In the genomic region with DNA sequence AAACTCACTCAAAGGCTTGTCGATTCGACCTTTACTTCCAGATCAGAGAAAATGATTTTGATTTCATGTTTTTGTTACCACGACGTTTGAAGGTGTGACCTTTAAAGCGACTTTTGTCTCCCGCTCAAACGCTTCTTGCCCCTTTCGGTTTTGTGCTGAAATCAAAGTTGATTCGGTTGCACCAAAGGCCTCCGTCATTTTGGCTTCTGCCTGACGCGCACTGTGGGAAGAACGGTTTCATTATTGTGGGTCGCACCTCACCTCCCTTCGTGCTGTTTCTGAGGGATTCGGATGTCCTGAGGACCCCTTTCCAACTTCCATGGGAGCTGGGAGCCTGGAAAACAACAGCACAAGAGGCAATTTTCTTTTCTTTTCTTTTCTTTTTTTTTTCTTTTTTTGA, we compare ENCODE assay signal across 30 cellular contexts.
DNase-seq lines count a peak whose midpoint lies in the region; ATAC-seq, FAIRE-seq and TF ChIP-seq lines count a peak whose summit lies in the region.
"Had no signal": no experiment of that assay in that cellular context is flagged by ENCODE, and none has a peak within 500 bp of the region (broad histone marks: within the 10 kb centered on the region; RNA-seq: fewer than 3 reads in every experiment).

No MANE protein-coding gene starts in this region.

- ATAC-seq in left cardiac atrium = no peak
- ATAC-seq in T-helper 17 cell = no peak
- ATAC-seq: HepG2; Panc1; stimulated activated naive CD8-positive, alpha-beta T cell treated with anti-CD3 and anti-CD28 coated beads, Interleukin-15, Interleukin-2, amounts not matched to agents 100 U/mL and 50 U/mL, for 24 hours had no signal

- no peaks in the 10 kb centered on the region for H3K9me3 ChIP-seq in right atrium auricular region
- no peaks in the 10 kb centered on the region for H3K9me3 ChIP-seq in T-helper 17 cell (ENCODE audit: control insufficient read depth, low read length, poor library complexity, severe bottlenecking)
- H3K9me3 ChIP-seq in Caco-2 = no peaks in the 10 kb centered on the region
- H3K9me3 ChIP-seq: BE2C had no signal

- no peak overlapping the region for H3K27ac ChIP-seq in right atrium auricular region
- H3K27ac ChIP-seq: breast epithelium had no signal

- H3K9me3 Mint-ChIP-seq in Caco-2 (ENCODE audit: unreplicated experiment) = no peaks in the 10 kb centered on the region
- H3K9me3 Mint-ChIP-seq: activated naive CD8-positive, alpha-beta T cell treated with anti-CD3 and anti-CD28 coated beads for 36 hours; immature natural killer cell had no signal

- peak overlapping the region; percentile 43 for H3K4me3 Mint-ChIP-seq in T-helper 17 cell
- H3K4me3 Mint-ChIP-seq in Caco-2 (ENCODE audit: unreplicated experiment) = no peak overlapping the region
- H3K4me3 Mint-ChIP-seq: activated naive CD8-positive, alpha-beta T cell treated with anti-CD3 and anti-CD28 coated beads for 36 hours; immature natural killer cell; nephron progenitor cell had no signal

- POLR2A ChIA-PET in Caco-2 (lab: Charles Lee) = no interaction called here

- H3K27me3 Mint-ChIP-seq in T-helper 17 cell (peaks cover 5% of the 10 kb centered on the region), Caco-2 (ENCODE audit: insufficient read depth, unreplicated experiment) (peaks cover 11% of the 10 kb centered on the region)

- no peaks in the 10 kb centered on the region for H3K36me3 ChIP-seq in right atrium auricular region
- H3K36me3 ChIP-seq in Caco-2 (ENCODE audit: control insufficient read depth, insufficient read depth, low read length) = no peaks in the 10 kb centered on the region
- H3K36me3 ChIP-seq: BE2C, breast epithelium had no signal

- H3K4me1 ChIP-seq in right atrium auricular region (no peaks in the 10 kb centered on the region), Caco-2 (no peaks in the 10 kb centered on the region)
- H3K4me1 ChIP-seq: BE2C, breast epithelium had no signal

- no TSS peak for BruUV-seq in Caco-2 (replicated peaks; lab: Mats Ljungman, UMichigan)

- peak; percentile 21 for DNase-seq in right atrium auricular region (ENCODE audit: low spot score)
- DNase-seq in left cardiac atrium = no peak
- DNase-seq in T-helper 17 cell = no peak
- DNase-seq in islet precursor cell = peak; percentile 21
- no peak for DNase-seq in Caco-2
- DNase-seq in occipital lobe (lab: John Stamatoyannopoulos, UW) = no peak
- no peak for DNase-seq in urothelium cell line (ENCODE audit: low spot score)
- DNase-seq: ACHN; activated CD4-positive, alpha-beta T cell treated with anti-CD3 and anti-CD28 coated beads for 1 hour; activated naive CD8-positive, alpha-beta T cell treated with anti-CD3 and anti-CD28 coated beads for 36 hours; anterior cingulate cortex; BE2C; COR-L47; DMS79; effector memory CD4-positive, alpha-beta T cell; immature natural killer cell; Kasumi-1; mammary epithelial cell; NCI-H1436; NCI-H2081 treated with DMSO at 0.1 percent for 48 hours; NCI-H226; NCI-H69; nephron progenitor cell; SHP77; small intestine; stimulated activated naive CD8-positive, alpha-beta T cell treated with anti-CD3 and anti-CD28 coated beads, Interleukin-15, Interleukin-2, amounts not matched to agents 100 U/mL and 50 U/mL, for 24 hours had no signal

- CTCF ChIA-PET in Caco-2 (lab: Charles Lee) = no interaction called here

- H3K27ac Mint-ChIP-seq in T-helper 17 cell = peak overlapping the region; percentile 67
- H3K27ac Mint-ChIP-seq in Caco-2 (ENCODE audit: unreplicated experiment) = no peak overlapping the region
- H3K27ac Mint-ChIP-seq: activated naive CD8-positive, alpha-beta T cell treated with anti-CD3 and anti-CD28 coated beads for 36 hours; immature natural killer cell; nephron progenitor cell had no signal

- H3K4me1 Mint-ChIP-seq in T-helper 17 cell (peaks cover 6% of the 10 kb centered on the region), Caco-2 (ENCODE audit: low read depth, unreplicated experiment) (no peaks in the 10 kb centered on the region)
- H3K4me1 Mint-ChIP-seq: activated naive CD8-positive, alpha-beta T cell treated with anti-CD3 and anti-CD28 coated beads for 36 hours; immature natural killer cell had no signal

- no peak for FAIRE-seq in urothelium cell line (lab: Jason Lieb, UNC)
- FAIRE-seq: colon, HepG2, small intestine had no signal

- H3K4me3 ChIP-seq in right atrium auricular region (no peak overlapping the region), Caco-2 (ENCODE audit: low read depth, low read length) (no peak overlapping the region)
- H3K4me3 ChIP-seq: breast epithelium had no signal

- TF ChIP-seq CTCF in right atrium auricular region (IDR thresholded peaks at IDR 0.05) = no peak
- no peak for TF ChIP-seq CTCF in Caco-2 (IDR thresholded peaks at IDR 0.05; ENCODE audit: insufficient read depth in 1 of 2, low read depth in 1 of 2, low read length in 1 of 2, severe bottlenecking in 1 of 2, unreplicated experiment in 1 of 2)

- H3K27me3 ChIP-seq in right atrium auricular region (no peaks in the 10 kb centered on the region), Caco-2 (replicated peaks; ENCODE audit: control insufficient read depth, insufficient read depth, low read length) (no peaks in the 10 kb centered on the region)

- intact Hi-C loops in left cardiac atrium (cut with DNase I) (no loop called here), Caco-2 (cut with micrococcal nuclease; ENCODE audit: unreplicated experiment) (no loop called here)

- H3K36me3 Mint-ChIP-seq in T-helper 17 cell (ENCODE audit: low read depth) = no peaks in the 10 kb centered on the region
- no peaks in the 10 kb centered on the region for H3K36me3 Mint-ChIP-seq in Caco-2 (ENCODE audit: insufficient read depth, unreplicated experiment)
- H3K36me3 Mint-ChIP-seq: activated naive CD8-positive, alpha-beta T cell treated with anti-CD3 and anti-CD28 coated beads for 36 hours; immature natural killer cell had no signal

Comparison
In these comparisons a context has a peak if more than half of its experiments do, and no peak if none do; other contexts are left out.
1. DNase-seq: peak in right atrium auricular region (single experiment) and islet precursor cell (single experiment); none in left cardiac atrium (single experiment), T-helper 17 cell (0 of 3), Caco-2 (0 of 2), occipital lobe (single experiment) and urothelium cell line (single experiment).